1 cellular context compared by ENCODE assay signal in the genomic region with DNA sequence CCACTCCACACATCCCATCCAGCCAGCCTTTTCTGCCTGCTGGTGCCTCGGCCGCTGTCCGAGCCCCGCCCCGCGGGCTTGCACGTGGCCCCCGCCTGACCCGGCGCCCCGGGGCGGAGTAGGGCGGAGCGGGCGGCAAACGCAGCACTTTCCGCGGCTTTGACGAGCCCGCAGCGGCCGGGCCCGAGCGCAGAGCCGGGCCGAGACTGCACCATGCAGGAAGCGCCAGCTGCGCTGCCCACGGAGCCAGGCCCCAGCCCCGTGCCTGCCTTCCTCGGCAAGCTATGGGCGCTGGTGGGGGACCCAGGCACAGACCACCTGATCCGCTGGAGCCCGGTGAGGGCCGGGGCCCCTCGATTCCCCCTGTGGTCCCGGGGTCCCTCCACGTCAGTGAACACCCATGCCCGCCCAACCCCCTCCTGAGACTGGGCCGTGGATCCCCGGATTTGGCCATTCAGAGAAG.
TF ChIP-seq lines count a peak whose summit lies in the region.

A gene with protein sequence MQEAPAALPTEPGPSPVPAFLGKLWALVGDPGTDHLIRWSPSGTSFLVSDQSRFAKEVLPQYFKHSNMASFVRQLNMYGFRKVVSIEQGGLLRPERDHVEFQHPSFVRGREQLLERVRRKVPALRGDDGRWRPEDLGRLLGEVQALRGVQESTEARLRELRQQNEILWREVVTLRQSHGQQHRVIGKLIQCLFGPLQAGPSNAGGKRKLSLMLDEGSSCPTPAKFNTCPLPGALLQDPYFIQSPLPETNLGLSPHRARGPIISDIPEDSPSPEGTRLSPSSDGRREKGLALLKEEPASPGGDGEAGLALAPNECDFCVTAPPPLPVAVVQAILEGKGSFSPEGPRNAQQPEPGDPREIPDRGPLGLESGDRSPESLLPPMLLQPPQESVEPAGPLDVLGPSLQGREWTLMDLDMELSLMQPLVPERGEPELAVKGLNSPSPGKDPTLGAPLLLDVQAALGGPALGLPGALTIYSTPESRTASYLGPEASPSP (plus strand): TSS at position 147 of the 463 bp plus-strand sequence. CDS start 67 bp downstream, at position 214.

TF ChIP-seq in HepG2, 621 proteins besides CTCF, POLR2A, EP300 and RAD21 (continued from another document and continues in another):
- TF ChIP-seq, protein P1, sequence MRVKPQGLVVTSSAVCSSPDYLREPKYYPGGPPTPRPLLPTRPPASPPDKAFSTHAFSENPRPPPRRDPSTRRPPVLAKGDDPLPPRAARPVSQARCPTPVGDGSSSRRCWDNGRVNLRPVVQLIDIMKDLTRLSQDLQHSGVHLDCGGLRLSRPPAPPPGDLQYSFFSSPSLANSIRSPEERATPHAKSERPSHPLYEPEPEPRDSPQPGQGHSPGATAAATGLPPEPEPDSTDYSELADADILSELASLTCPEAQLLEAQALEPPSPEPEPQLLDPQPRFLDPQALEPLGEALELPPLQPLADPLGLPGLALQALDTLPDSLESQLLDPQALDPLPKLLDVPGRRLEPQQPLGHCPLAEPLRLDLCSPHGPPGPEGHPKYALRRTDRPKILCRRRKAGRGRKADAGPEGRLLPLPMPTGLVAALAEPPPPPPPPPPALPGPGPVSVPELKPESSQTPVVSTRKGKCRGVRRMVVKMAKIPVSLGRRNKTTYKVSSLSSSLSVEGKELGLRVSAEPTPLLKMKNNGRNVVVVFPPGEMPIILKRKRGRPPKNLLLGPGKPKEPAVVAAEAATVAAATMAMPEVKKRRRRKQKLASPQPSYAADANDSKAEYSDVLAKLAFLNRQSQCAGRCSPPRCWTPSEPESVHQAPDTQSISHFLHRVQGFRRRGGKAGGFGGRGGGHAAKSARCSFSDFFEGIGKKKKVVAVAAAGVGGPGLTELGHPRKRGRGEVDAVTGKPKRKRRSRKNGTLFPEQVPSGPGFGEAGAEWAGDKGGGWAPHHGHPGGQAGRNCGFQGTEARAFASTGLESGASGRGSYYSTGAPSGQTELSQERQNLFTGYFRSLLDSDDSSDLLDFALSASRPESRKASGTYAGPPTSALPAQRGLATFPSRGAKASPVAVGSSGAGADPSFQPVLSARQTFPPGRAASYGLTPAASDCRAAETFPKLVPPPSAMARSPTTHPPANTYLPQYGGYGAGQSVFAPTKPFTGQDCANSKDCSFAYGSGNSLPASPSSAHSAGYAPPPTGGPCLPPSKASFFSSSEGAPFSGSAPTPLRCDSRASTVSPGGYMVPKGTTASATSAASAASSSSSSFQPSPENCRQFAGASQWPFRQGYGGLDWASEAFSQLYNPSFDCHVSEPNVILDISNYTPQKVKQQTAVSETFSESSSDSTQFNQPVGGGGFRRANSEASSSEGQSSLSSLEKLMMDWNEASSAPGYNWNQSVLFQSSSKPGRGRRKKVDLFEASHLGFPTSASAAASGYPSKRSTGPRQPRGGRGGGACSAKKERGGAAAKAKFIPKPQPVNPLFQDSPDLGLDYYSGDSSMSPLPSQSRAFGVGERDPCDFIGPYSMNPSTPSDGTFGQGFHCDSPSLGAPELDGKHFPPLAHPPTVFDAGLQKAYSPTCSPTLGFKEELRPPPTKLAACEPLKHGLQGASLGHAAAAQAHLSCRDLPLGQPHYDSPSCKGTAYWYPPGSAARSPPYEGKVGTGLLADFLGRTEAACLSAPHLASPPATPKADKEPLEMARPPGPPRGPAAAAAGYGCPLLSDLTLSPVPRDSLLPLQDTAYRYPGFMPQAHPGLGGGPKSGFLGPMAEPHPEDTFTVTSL (CRISPR knock-in tag; IDR thresholded peaks at IDR 0.05; ENCODE audit: borderline replicate concordance): 0 out of 2 replicates have a peak, but pooled peaks have one; percentile 22
- TF ChIP-seq, protein P2, sequence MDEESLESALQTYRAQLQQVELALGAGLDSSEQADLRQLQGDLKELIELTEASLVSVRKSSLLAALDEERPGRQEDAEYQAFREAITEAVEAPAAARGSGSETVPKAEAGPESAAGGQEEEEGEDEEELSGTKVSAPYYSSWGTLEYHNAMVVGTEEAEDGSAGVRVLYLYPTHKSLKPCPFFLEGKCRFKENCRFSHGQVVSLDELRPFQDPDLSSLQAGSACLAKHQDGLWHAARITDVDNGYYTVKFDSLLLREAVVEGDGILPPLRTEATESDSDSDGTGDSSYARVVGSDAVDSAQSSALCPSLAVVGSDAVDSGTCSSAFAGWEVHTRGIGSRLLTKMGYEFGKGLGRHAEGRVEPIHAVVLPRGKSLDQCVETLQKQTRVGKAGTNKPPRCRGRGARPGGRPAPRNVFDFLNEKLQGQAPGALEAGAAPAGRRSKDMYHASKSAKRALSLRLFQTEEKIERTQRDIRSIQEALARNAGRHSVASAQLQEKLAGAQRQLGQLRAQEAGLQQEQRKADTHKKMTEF (CRISPR knock-in tag; IDR thresholded peaks at IDR 0.05): peak; percentile 90; the same call in 1 of the 2 replicates
- peak; percentile 84; the same call in 1 of the 2 replicates for TF ChIP-seq IRF2 (CRISPR knock-in tag; IDR thresholded peaks at IDR 0.05)
- TF ChIP-seq, protein P3, sequence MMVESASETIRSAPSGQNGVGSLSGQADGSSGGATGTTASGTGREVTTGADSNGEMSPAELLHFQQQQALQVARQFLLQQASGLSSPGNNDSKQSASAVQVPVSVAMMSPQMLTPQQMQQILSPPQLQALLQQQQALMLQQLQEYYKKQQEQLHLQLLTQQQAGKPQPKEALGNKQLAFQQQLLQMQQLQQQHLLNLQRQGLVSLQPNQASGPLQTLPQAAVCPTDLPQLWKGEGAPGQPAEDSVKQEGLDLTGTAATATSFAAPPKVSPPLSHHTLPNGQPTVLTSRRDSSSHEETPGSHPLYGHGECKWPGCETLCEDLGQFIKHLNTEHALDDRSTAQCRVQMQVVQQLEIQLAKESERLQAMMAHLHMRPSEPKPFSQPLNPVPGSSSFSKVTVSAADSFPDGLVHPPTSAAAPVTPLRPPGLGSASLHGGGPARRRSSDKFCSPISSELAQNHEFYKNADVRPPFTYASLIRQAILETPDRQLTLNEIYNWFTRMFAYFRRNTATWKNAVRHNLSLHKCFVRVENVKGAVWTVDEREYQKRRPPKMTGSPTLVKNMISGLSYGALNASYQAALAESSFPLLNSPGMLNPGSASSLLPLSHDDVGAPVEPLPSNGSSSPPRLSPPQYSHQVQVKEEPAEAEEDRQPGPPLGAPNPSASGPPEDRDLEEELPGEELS (CRISPR knock-in tag; IDR thresholded peaks at IDR 0.05): peak; percentile 78
- 0 out of 2 replicates have a peak, but pooled peaks have one; percentile 81 for TF ChIP-seq HOXD1 (CRISPR knock-in tag; IDR thresholded peaks at IDR 0.05)
- TF ChIP-seq NFYC (CRISPR knock-in tag; IDR thresholded peaks at IDR 0.05): peak; percentile 42
- TF ChIP-seq, protein P4, sequence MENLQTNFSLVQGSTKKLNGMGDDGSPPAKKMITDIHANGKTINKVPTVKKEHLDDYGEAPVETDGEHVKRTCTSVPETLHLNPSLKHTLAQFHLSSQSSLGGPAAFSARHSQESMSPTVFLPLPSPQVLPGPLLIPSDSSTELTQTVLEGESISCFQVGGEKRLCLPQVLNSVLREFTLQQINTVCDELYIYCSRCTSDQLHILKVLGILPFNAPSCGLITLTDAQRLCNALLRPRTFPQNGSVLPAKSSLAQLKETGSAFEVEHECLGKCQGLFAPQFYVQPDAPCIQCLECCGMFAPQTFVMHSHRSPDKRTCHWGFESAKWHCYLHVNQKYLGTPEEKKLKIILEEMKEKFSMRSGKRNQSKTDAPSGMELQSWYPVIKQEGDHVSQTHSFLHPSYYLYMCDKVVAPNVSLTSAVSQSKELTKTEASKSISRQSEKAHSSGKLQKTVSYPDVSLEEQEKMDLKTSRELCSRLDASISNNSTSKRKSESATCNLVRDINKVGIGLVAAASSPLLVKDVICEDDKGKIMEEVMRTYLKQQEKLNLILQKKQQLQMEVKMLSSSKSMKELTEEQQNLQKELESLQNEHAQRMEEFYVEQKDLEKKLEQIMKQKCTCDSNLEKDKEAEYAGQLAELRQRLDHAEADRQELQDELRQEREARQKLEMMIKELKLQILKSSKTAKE (CRISPR knock-in tag; IDR thresholded peaks at IDR 0.05; ENCODE audit: borderline replicate concordance): peak; percentile 87
- TF ChIP-seq ZNF337 (CRISPR knock-in tag; IDR thresholded peaks at IDR 0.05; ENCODE audit: borderline replicate concordance, low read depth): 0 out of 2 replicates have a peak, but pooled peaks have one; percentile 64
- TF ChIP-seq ZNF138 (CRISPR knock-in tag; IDR thresholded peaks at IDR 0.05; ENCODE audit: low read depth): no peak
- TF ChIP-seq ETV5 (CRISPR knock-in tag; IDR thresholded peaks at IDR 0.05; ENCODE audit: borderline replicate concordance): peak; percentile 64; the same call in 1 of the 2 replicates
- TF ChIP-seq, protein P5, sequence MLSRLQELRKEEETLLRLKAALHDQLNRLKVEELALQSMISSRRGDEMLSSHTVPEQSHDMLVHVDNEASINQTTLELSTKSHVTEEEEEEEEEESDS (CRISPR knock-in tag; IDR thresholded peaks at IDR 0.05; ENCODE audit: borderline replicate concordance): peak; percentile 46; the same call in 1 of the 2 replicates
- TF ChIP-seq, protein P6, sequence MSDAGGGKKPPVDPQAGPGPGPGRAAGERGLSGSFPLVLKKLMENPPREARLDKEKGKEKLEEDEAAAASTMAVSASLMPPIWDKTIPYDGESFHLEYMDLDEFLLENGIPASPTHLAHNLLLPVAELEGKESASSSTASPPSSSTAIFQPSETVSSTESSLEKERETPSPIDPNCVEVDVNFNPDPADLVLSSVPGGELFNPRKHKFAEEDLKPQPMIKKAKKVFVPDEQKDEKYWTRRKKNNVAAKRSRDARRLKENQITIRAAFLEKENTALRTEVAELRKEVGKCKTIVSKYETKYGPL (CRISPR knock-in tag; IDR thresholded peaks at IDR 0.05): peak; percentile 60; the same call in 1 of the 2 replicates
- TF ChIP-seq MBNL3 (CRISPR knock-in tag; conservative IDR thresholded peaks at IDR 0.05): no peak
- peak; percentile 38; the same call in 1 of the 2 replicates for TF ChIP-seq HNF4A (CRISPR knock-in tag; IDR thresholded peaks at IDR 0.05)
- TF ChIP-seq, protein P7, sequence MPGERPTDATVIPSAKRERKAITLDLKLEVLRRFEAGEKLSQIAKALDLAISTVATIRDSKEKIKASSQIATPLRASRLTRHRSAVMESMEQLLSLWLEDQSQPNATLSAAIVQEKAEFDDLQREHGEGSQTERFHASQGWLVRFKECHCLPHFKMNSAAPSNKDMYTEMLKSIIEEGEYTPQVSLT (CRISPR knock-in tag; IDR thresholded peaks at IDR 0.05; ENCODE audit: borderline replicate concordance, low read depth): no peak
- no peak for TF ChIP-seq HNRNPH1 (optimal IDR thresholded peaks at IDR 0.05; ENCODE audit: low read depth, low read length)
- TF ChIP-seq, protein P8, sequence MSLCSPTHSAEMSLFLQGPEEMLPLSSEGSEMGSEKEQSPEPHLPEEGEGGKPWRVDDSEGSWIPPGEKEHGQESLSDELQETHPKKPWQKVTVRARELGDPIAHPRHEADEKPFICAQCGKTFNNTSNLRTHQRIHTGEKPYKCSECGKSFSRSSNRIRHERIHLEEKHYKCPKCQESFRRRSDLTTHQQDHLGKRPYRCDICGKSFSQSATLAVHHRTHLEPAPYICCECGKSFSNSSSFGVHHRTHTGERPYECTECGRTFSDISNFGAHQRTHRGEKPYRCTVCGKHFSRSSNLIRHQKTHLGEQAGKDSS (CRISPR knock-in tag; IDR thresholded peaks at IDR 0.05; ENCODE audit: borderline replicate concordance, low read depth): peak; percentile 74; the same call in 1 of the 2 replicates
- peak; percentile 90 for TF ChIP-seq YEATS4 (CRISPR knock-in tag; IDR thresholded peaks at IDR 0.05; ENCODE audit: borderline replicate concordance)
- peak; percentile 27; the same call in 1 of the 2 replicates for TF ChIP-seq ELF1 (CRISPR knock-in tag; IDR thresholded peaks at IDR 0.05)
- TF ChIP-seq, protein P9, sequence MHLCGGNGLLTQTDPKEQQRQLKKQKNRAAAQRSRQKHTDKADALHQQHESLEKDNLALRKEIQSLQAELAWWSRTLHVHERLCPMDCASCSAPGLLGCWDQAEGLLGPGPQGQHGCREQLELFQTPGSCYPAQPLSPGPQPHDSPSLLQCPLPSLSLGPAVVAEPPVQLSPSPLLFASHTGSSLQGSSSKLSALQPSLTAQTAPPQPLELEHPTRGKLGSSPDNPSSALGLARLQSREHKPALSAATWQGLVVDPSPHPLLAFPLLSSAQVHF (CRISPR knock-in tag; IDR thresholded peaks at IDR 0.05): peak; percentile 92
- TF ChIP-seq FOXJ3 (CRISPR knock-in tag; IDR thresholded peaks at IDR 0.05; ENCODE audit: borderline replicate concordance): no peak
- TF ChIP-seq, protein P10, sequence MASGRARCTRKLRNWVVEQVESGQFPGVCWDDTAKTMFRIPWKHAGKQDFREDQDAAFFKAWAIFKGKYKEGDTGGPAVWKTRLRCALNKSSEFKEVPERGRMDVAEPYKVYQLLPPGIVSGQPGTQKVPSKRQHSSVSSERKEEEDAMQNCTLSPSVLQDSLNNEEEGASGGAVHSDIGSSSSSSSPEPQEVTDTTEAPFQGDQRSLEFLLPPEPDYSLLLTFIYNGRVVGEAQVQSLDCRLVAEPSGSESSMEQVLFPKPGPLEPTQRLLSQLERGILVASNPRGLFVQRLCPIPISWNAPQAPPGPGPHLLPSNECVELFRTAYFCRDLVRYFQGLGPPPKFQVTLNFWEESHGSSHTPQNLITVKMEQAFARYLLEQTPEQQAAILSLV (CRISPR knock-in tag; IDR thresholded peaks at IDR 0.05; ENCODE audit: borderline replicate concordance): no peak
- TF ChIP-seq POGZ (CRISPR knock-in tag; IDR thresholded peaks at IDR 0.05): peak; percentile 69
- no peak for TF ChIP-seq WIZ (CRISPR knock-in tag; IDR thresholded peaks at IDR 0.05)
- TF ChIP-seq, protein P11, sequence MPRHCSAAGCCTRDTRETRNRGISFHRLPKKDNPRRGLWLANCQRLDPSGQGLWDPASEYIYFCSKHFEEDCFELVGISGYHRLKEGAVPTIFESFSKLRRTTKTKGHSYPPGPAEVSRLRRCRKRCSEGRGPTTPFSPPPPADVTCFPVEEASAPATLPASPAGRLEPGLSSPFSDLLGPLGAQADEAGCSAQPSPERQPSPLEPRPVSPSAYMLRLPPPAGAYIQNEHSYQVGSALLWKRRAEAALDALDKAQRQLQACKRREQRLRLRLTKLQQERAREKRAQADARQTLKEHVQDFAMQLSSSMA (CRISPR knock-in tag; IDR thresholded peaks at IDR 0.05): no peak
- peak; percentile 74; the same call in 1 of the 2 replicates for TF ChIP-seq SIN3A (IDR thresholded peaks at IDR 0.05; ENCODE audit: borderline replicate concordance, low read depth, low read length)
